Comparison of ENCODE assay signal across 33 cellular contexts in genomic region chr11:1236316-1237127, GRCh38. TPM values are rescaled to one million over a fixed set of nuclear protein-coding genes. Genes with fewer than 3 reads are reported as not detected.
DNase-seq lines count a peak whose midpoint lies in the region; ATAC-seq, FAIRE-seq and TF ChIP-seq lines count a peak whose summit lies in the region.
"Had no signal": no experiment of that assay in that cellular context is flagged by ENCODE, and none has a peak within 500 bp of the region (broad histone marks: within the 10 kb centered on the region; RNA-seq: fewer than 3 reads in every experiment).

No MANE protein-coding gene starts in this region.

- no peak overlapping the region for H3K4ac ChIP-seq in H1 (replicated peaks; ENCODE audit: insufficient read length, low read depth, low read length)

- H4K91ac ChIP-seq in H1 (replicated peaks; ENCODE audit: insufficient read length, low read length), result no peak overlapping the region

- H2BK5ac ChIP-seq in H1 (ENCODE audit: low read depth, low read length), result no peak overlapping the region

- TF ChIP-seq CTCF in H1 (IDR thresholded peaks at IDR 0.05; ENCODE audit: control extremely low read depth in 1 of 3, insufficient read depth in 1 of 3, low read depth in 1 of 3, low read length in 3 of 3) (no peak), sigmoid colon (IDR thresholded peaks at IDR 0.05) (no peak)

- no peaks in the 10 kb centered on the region; a peak in 1 of 7 replicates for H3K4me1 ChIP-seq in H1 (replicated peaks in 1 of 4; ENCODE audit: control insufficient read depth in 3 of 4, insufficient read depth in 4 of 4, low read length in 3 of 4)
- no peaks in the 10 kb centered on the region for H3K4me1 ChIP-seq in sigmoid colon
- H3K4me1 ChIP-seq: gastrocnemius medialis, HAP-1, left lung, testis, vagina had no signal

- H2BK120ac ChIP-seq in H1 (replicated peaks; ENCODE audit: low read depth, low read length), result no peak overlapping the region

- no peak overlapping the region for H2BK12ac ChIP-seq in H1 (ENCODE audit: low read depth, low read length)

- no peaks in the 10 kb centered on the region for H3K23me2 ChIP-seq in H1 (ENCODE audit: low read depth, low read length)

- H3K23ac ChIP-seq in H1 (ENCODE audit: insufficient read length), result no peak overlapping the region

- no peak overlapping the region for H3K4me2 ChIP-seq in H1 (ENCODE audit: insufficient read depth in 1 of 2, low read depth in 2 of 2, low read length in 2 of 2)
- H3K4me2 ChIP-seq: BLaER1 treated with 17β-estradiol and CSF1 and Interleukin-3, amounts not matched to agents 10 nM and 100 nM; KMS-11; smooth muscle cell had no signal

- H3K36me3 ChIP-seq in H7 (replicated peaks; ENCODE audit: control insufficient read depth, insufficient read depth, low read length) (no peaks in the 10 kb centered on the region), H1 (ENCODE audit: control insufficient read depth in 2 of 4, insufficient read depth in 4 of 4, low read length in 3 of 4) (no peaks in the 10 kb centered on the region), sigmoid colon (no peaks in the 10 kb centered on the region)
- H3K36me3 ChIP-seq: BLaER1 treated with 17β-estradiol and CSF1 and Interleukin-3, amounts not matched to agents 10 nM and 100 nM; gastrocnemius medialis; HAP-1; left lung; Peyer's patch; vagina had no signal

- 94% methylated on average over 31 of the region's 37 CpGs; no CpG with 5 or more reads in 1 of the 2 experiments for WGBS in H1 (ENCODE audit: extremely low coverage in 1 of 2, insufficient coverage in 1 of 2, insufficient read length in 1 of 2, insufficient replicate concordance in 2 of 2, low coverage in 1 of 2, low lambda C conversion rate in 2 of 2, missing lambda C conversion rate in 1 of 2), 2 experiments
- WGBS in sigmoid colon, 2 donors, result 69 to 83% methylated on average over 37 of the region's 37 CpGs

- H2AK5ac ChIP-seq in H1 (ENCODE audit: low read depth, low read length), result no peak overlapping the region

- H2BK20ac ChIP-seq in H1 (ENCODE audit: low read length), result no peak overlapping the region

- no peak for TF ChIP-seq RAD21 in H1 (IDR thresholded peaks at IDR 0.05 in 1 of 2, conservative IDR thresholded peaks at IDR 0.05 in 1 of 2; ENCODE audit: low read depth in 2 of 2, low read length in 2 of 2)

- POLR2A ChIA-PET in H1 (lab: Charles Lee; ENCODE audit: partially characterized antibody), result no interaction called here

- no peak overlapping the region for H2AFZ ChIP-seq in H1 (ENCODE audit: low read length)

- H3K9me3 ChIP-seq in H1 (ENCODE audit: insufficient read depth in 2 of 2, low read depth in 1 of 2, low read length in 1 of 2) (peaks cover 0 to 15% of the 10 kb centered on the region in 2 experiments; a peak in 2 of 4 replicates), sigmoid colon (no peaks in the 10 kb centered on the region)
- H3K9me3 ChIP-seq: gastrocnemius medialis, HAP-1, Peyer's patch, testis, vagina had no signal

- H3K27me3 ChIP-seq in H7 (ENCODE audit: control insufficient read depth, insufficient read depth, low read length) (no peaks in the 10 kb centered on the region), H1 (replicated peaks in 1 of 4; ENCODE audit: control insufficient read depth in 3 of 4, extremely low read depth in 1 of 4, insufficient read depth in 3 of 4, low read length in 3 of 4) (no peaks in the 10 kb centered on the region), sigmoid colon (no peaks in the 10 kb centered on the region)
- H3K27me3 ChIP-seq: Peyer's patch, testis, vagina had no signal

- no peak for ATAC-seq in left colon
- no peak for ATAC-seq in HG02623 (IDR thresholded peaks at IDR 0.05; ENCODE audit: unreplicated experiment)
- ATAC-seq: activated CD8-positive, alpha-beta T cell treated with anti-CD3 and anti-CD28 coated beads for 36 hours; activated naive CD4-positive, alpha-beta T cell treated with anti-CD3 and anti-CD28 coated beads, Interleukin-2, amount 50 U/mL, for 72 hours; gastrocnemius medialis; left lung; naive thymus-derived CD4-positive, alpha-beta T cell; stimulated activated naive CD8-positive, alpha-beta T cell treated with anti-CD3 and anti-CD28 coated beads, Interleukin-15, Interleukin-2, amounts not matched to agents 100 U/mL and 50 U/mL, for 24 hours had no signal

- no peak overlapping the region for H3K14ac ChIP-seq in H1 (ENCODE audit: insufficient read length)

- CTCF ChIA-PET in H1 (lab: Charles Lee; ENCODE audit: partially characterized antibody), result interaction anchor here (0.7 to 1.5 kb wide), 2 partner anchors 10 to 16 kb away, joined by 3 read pairs; no protein-coding TSS in a partner anchor

- no peak overlapping the region for H3K56ac ChIP-seq in H1 (replicated peaks; ENCODE audit: insufficient read length, low read depth, low read length)

- no peak overlapping the region for H2BK15ac ChIP-seq in H1 (ENCODE audit: low read length)

- intact Hi-C loops in left colon (cut with DNase I, micrococcal nuclease) (no loop called here), sigmoid colon (cut with DNase I) (no loop called here)

- no peak for TF ChIP-seq POLR2A in H1 (IDR thresholded peaks at IDR 0.05; ENCODE audit: control extremely low read depth in 1 of 2, low read depth in 2 of 2, low read length in 2 of 2)
- no peak for TF ChIP-seq POLR2A in sigmoid colon (IDR thresholded peaks at IDR 0.05)

- no peaks in the 10 kb centered on the region for H3K79me1 ChIP-seq in H1 (ENCODE audit: low read depth, low read length)

- DNase-seq in H7 (peak; percentile 68), H1 (ENCODE audit: low read depth in 1 of 2, low spot score in 2 of 2) (peak in 1 of 2 experiments; percentile 24), left colon (peak; percentile 11 to 25), sigmoid colon (peak; percentile 53)
- DNase-seq in stimulated activated CD4-positive, alpha-beta T cell treated with anti-CD3 and anti-CD28 coated beads, Interleukin-4, amount 100 ng/mL, for 24 hours, result no peak
- DNase-seq in NK-92 treated with Interleukin-12 subunit alpha and Interleukin-12 subunit beta, amount 100 ng/mL, for 24 hours (lab: John Stamatoyannopoulos, UW), result no peak
- DNase-seq: activated CD8-positive, alpha-beta memory T cell treated with anti-CD3 and anti-CD28 coated beads, Interleukin-2, amount 50 U/mL, for 48 hours; activated CD8-positive, alpha-beta T cell treated with anti-CD3 and anti-CD28 coated beads for 36 hours; amygdala; DMS53; gastrocnemius medialis; hippocampal formation; MM.1S; naive thymus-derived CD4-positive, alpha-beta T cell; NCI-H1417; NCI-H2081 treated with DMSO at 0.1 percent for 48 hours; NCI-H2227 treated with DMSO at 0.1 percent for 48 hours; NCI-H69; stimulated activated CD4-positive, alpha-beta T cell treated with anti-CD3 and anti-CD28 coated beads, Interleukin-1b, Interleukin-23, amount 100 ng/mL, for 48 hours; stimulated activated naive CD8-positive, alpha-beta T cell treated with anti-CD3 and anti-CD28 coated beads, Interleukin-15, Interleukin-2, amounts not matched to agents 100 U/mL and 50 U/mL, for 24 hours; testis had no signal

- H4K5ac ChIP-seq in H1 (ENCODE audit: insufficient read length, low read depth, low read length), result no peak overlapping the region

- FAIRE-seq in H1 (lab: Jason Lieb, UNC), result no peak
- FAIRE-seq: GM12892 had no signal

- TF ChIP-seq EP300 in H1 (IDR thresholded peaks at IDR 0.05; ENCODE audit: borderline replicate concordance in 1 of 2, low read depth in 2 of 2, low read length in 2 of 2), result no peak
- TF ChIP-seq EP300 in sigmoid colon (IDR thresholded peaks at IDR 0.05), result no peak

- H3K9ac ChIP-seq in H1 (replicated peaks in 1 of 4; ENCODE audit: extremely low read depth in 1 of 4, low read depth in 3 of 4, low read length in 3 of 4), result no peak overlapping the region
- H3K9ac ChIP-seq: BLaER1 treated with 17β-estradiol and CSF1 and Interleukin-3, amounts not matched to agents 10 nM and 100 nM; KMS-11 had no signal

- H4K8ac ChIP-seq in H1 (ENCODE audit: extremely low read depth, insufficient read depth, low read length), result 0 out of 2 replicates have a peak overlapping the region, but pooled peaks have one; percentile 51

- H3K4me3 ChIP-seq in H7 (ENCODE audit: insufficient read depth, low read depth, low read length), result no peak overlapping the region
- no peak overlapping the region for H3K4me3 ChIP-seq in H1 (ENCODE audit: extremely low read depth in 1 of 4, insufficient read depth in 2 of 4, low read depth in 3 of 4, low read length in 4 of 4)
- no peak overlapping the region for H3K4me3 ChIP-seq in sigmoid colon
- H3K4me3 ChIP-seq: BLaER1 treated with 17β-estradiol and CSF1 and Interleukin-3, amounts not matched to agents 10 nM and 100 nM; gastrocnemius medialis; HAP-1; left lung; Peyer's patch; smooth muscle cell; testis; vagina had no signal

- no peaks in the 10 kb centered on the region for H3K79me2 ChIP-seq in H1 (ENCODE audit: control insufficient read depth in 1 of 2, insufficient read depth in 2 of 2, low read length in 2 of 2)

- H4K20me1 ChIP-seq in H1 (replicated peaks in 1 of 2; ENCODE audit: control insufficient read depth in 1 of 2, insufficient read depth in 2 of 2, low read length in 2 of 2), result peaks cover 0 to 1% of the 10 kb centered on the region in 2 experiments

- H3K27ac ChIP-seq in H1 (ENCODE audit: low read depth, low read length) (no peak overlapping the region), sigmoid colon (no peak overlapping the region)
- H3K27ac ChIP-seq: BLaER1 treated with 17β-estradiol and CSF1 and Interleukin-3, amounts not matched to agents 10 nM and 100 nM; gastrocnemius medialis; KMS-11; left lung; Peyer's patch; testis; vagina had no signal

- H3K18ac ChIP-seq in H1 (ENCODE audit: extremely low read depth, low read length), result no peak overlapping the region

TF ChIP-seq in H1, 55 proteins besides CTCF, POLR2A, EP300 and RAD21 (continues in another document):
- no peak for TF ChIP-seq NANOG (IDR thresholded peaks at IDR 0.05; ENCODE audit: insufficient read depth, low read depth, low read length, poor library complexity, severe bottlenecking)
- no peak for TF ChIP-seq POLR2AphosphoS5 (IDR thresholded peaks at IDR 0.05; ENCODE audit: low read depth, low read length)
- no peak for TF ChIP-seq CBX8 (IDR thresholded peaks at IDR 0.05; ENCODE audit: borderline replicate concordance, low read depth, low read length)
- TF ChIP-seq CTBP2 (IDR thresholded peaks at IDR 0.05; ENCODE audit: borderline replicate concordance, insufficient read depth, insufficient read length, low read length), result no peak

RNA-seq across cellular contexts. Expression of gene MUC5B, which starts 13.7 kb away (rescaled TPM):
- total RNA-seq in H7 (2014; rRNA removed; shearing (Covaris generic)), result under 0.01 and 0.07 TPM in 2 replicates
- 0.02 and 0.31 TPM in 2 replicates for total RNA-seq in H1 (2021; fragmentation: NEBNext Ultra II Directional; extraction: Animal tissue kit (Norgen Biotek cat#: 25700))
- polyA plus RNA-seq in H1 (2011; rRNA removed) (0.03 and 0.44 TPM in 2 replicates), sigmoid colon (100 to 1,000 TPM in 1 of 3 donors, 1 to 10 TPM in 2; 1.4 to 131 (median 4.2) TPM)
- 0.03 TPM for polyA plus RNA-seq in H1 (2011; cell fraction: cytosol; rRNA removed)
- 0.10 TPM for polyA plus RNA-seq in H1 (2011; cell fraction: nucleus; rRNA removed)
- 0.01 to 0.09 TPM (median 0.03 TPM) in 4 replicates for polyA plus RNA-seq in H1 (2012, experiment 1 of 2)
- 0.01 TPM for polyA plus RNA-seq in H1 (2012, experiment 2 of 2)
- 0.02 TPM for polyA plus RNA-seq in H1 (2013, experiment 1 of 2)
- 0.02 TPM for polyA plus RNA-seq in H1 (2013, experiment 2 of 2)
- 0.02 and 0.03 TPM in 2 replicates for polyA minus RNA-seq in H1 (2011; rRNA and poly(A)+ RNA removed)
- not detected for polyA minus RNA-seq in H1 (2011; cell fraction: cytosol; rRNA and poly(A)+ RNA removed)
- 0.10 TPM for polyA minus RNA-seq in H1 (2011; cell fraction: nucleus; rRNA and poly(A)+ RNA removed)
- total RNA-seq in left colon (100 to 1,000 TPM; 258 to 369 TPM), sigmoid colon (under 1 TPM in 1 of 4 donors, not detected in 3; 0.83 TPM)
- total RNA-seq: activated CD8-positive, alpha-beta T cell treated with anti-CD3 and anti-CD28 coated beads for 36 hours; activated naive CD4-positive, alpha-beta T cell treated with anti-CD3 and anti-CD28 coated beads, Interleukin-2, amount 50 U/mL, for 72 hours; fibroblast of lung; mesothelial cell of epicardium; naive thymus-derived CD4-positive, alpha-beta T cell; smooth muscle cell had no signal
- polyA plus RNA-seq: fibroblast of lung; naive thymus-derived CD4-positive, alpha-beta T cell; smooth muscle cell had no signal

Comparison
In these comparisons a context has a peak if more than half of its experiments do, and no peak if none do; other contexts are left out.
1. DNase-seq: peak in H7 (single experiment), left colon (2 of 2) and sigmoid colon (single experiment); none in stimulated activated CD4-positive, alpha-beta T cell treated with anti-CD3 and anti-CD28 coated beads, Interleukin-4, amount 100 ng/mL, for 24 hours (single experiment) and NK-92 treated with Interleukin-12 subunit alpha and Interleukin-12 subunit beta, amount 100 ng/mL, for 24 hours (single experiment).
2. RNA of gene MUC5B, which starts 13.7 kb away (total RNA-seq): 258 to 369 TPM in left colon; 0.02 to 0.31 TPM in H1, under 0.01 to 0.07 TPM in H7 and 0.83 TPM in sigmoid colon; every median in the first group is over 100 times any median in the second.